In genomic region chr16:7116734-7117133, GRCh38 we compare ENCODE assay signal across 34 cellular contexts.
"Had no signal": no experiment of that assay in that cellular context is flagged by ENCODE, and none has a peak within 500 bp of the region (broad histone marks: within the 10 kb centered on the region; RNA-seq: fewer than 3 reads in every experiment).

No MANE protein-coding gene starts in this region.

- H3K9me3 Mint-ChIP-seq: activated naive CD4-positive, alpha-beta T cell treated with anti-CD3 and anti-CD28 coated beads, Interleukin-2, amount 50 U/mL, for 24 hours; activated naive CD8-positive, alpha-beta T cell treated with anti-CD3 and anti-CD28 coated beads for 36 hours; brain had no signal

- H3K36me3 Mint-ChIP-seq: activated naive CD4-positive, alpha-beta T cell treated with anti-CD3 and anti-CD28 coated beads, Interleukin-2, amount 10 ng/mL, durations not matched to agents 7 days and 5 days; activated naive CD4-positive, alpha-beta T cell treated with anti-CD3 and anti-CD28 coated beads, Interleukin-2, amount 50 U/mL, for 24 hours; activated naive CD4-positive, alpha-beta T cell treated with anti-CD3 and anti-CD28 coated beads, Interleukin-2, amount 50 U/mL, for 72 hours; activated naive CD8-positive, alpha-beta T cell; activated naive CD8-positive, alpha-beta T cell treated with anti-CD3 and anti-CD28 coated beads for 36 hours; activated naive CD8-positive, alpha-beta T cell treated with anti-CD3 and anti-CD28 coated beads, Interleukin-2, amount 10 ng/mL, durations not matched to agents 7 days and 5 days; brain had no signal

- H3K27me3 Mint-ChIP-seq: activated naive CD4-positive, alpha-beta T cell treated with anti-CD3 and anti-CD28 coated beads, Interleukin-2, amount 10 ng/mL, durations not matched to agents 7 days and 5 days; activated naive CD4-positive, alpha-beta T cell treated with anti-CD3 and anti-CD28 coated beads, Interleukin-2, amount 50 U/mL, for 24 hours; activated naive CD8-positive, alpha-beta T cell; activated naive CD8-positive, alpha-beta T cell treated with anti-CD3 and anti-CD28 coated beads for 36 hours; activated naive CD8-positive, alpha-beta T cell treated with anti-CD3 and anti-CD28 coated beads, Interleukin-2, amount 10 ng/mL, durations not matched to agents 7 days and 5 days; activated naive CD8-positive, alpha-beta T cell treated with anti-CD3 and anti-CD28 coated beads, Interleukin-2, amount 50 U/mL, for 24 hours; activated T-cell treated with anti-CD3 and anti-CD28 coated beads, Interleukin-2, amount 50 U/mL, for 24 hours; activated T-helper 17 cell treated with anti-CD3 and anti-CD28 coated beads, Interleukin-2, amount 50 U/mL, for 72 hours; central memory CD8-positive, alpha-beta T cell had no signal

- H3K27ac Mint-ChIP-seq: activated naive CD4-positive, alpha-beta T cell treated with anti-CD3 and anti-CD28 coated beads for 36 hours; activated naive CD4-positive, alpha-beta T cell treated with anti-CD3 and anti-CD28 coated beads, Interleukin-2, amount 10 ng/mL, durations not matched to agents 7 days and 5 days; activated naive CD4-positive, alpha-beta T cell treated with anti-CD3 and anti-CD28 coated beads, Interleukin-2, amount 50 U/mL, for 24 hours; activated naive CD4-positive, alpha-beta T cell treated with anti-CD3 and anti-CD28 coated beads, Interleukin-2, amount 50 U/mL, for 72 hours; activated naive CD8-positive, alpha-beta T cell; activated naive CD8-positive, alpha-beta T cell treated with anti-CD3 and anti-CD28 coated beads for 36 hours; activated naive CD8-positive, alpha-beta T cell treated with anti-CD3 and anti-CD28 coated beads, Interleukin-2, amount 10 ng/mL, durations not matched to agents 7 days and 5 days; activated naive CD8-positive, alpha-beta T cell treated with anti-CD3 and anti-CD28 coated beads, Interleukin-2, amount 50 U/mL, for 24 hours; activated T-cell treated with anti-CD3 and anti-CD28 coated beads, Interleukin-2, amount 50 U/mL, for 24 hours; activated T-cell treated with anti-CD3 and anti-CD28 coated beads, Interleukin-2, amount 50 U/mL, for 72 hours; activated T-helper 1 cell treated with anti-CD3 and anti-CD28 coated beads, Interleukin-12 subunit alpha, Interleukin-12 subunit beta, Interleukin-2, Interleukin-4 antibody, amounts not matched to agents 30 ng/mL and 10 ng/mL and 1 ng/mL, durations not matched to agents 14 hours and 24 hours and 36 hours; activated T-helper 17 cell treated with anti-CD3 and anti-CD28 coated beads, Interleukin-2, amount 50 U/mL, for 72 hours; activated T-helper 2 cell treated with anti-CD3 and anti-CD28 coated beads, Interferon-gamma antibody, Interleukin-2, Interleukin-4, amounts not matched to agents 10 μg/mL and 5 μg/mL and 100 μg/mL, durations not matched to agents 14 hours and 24 hours and 36 hours; brain had no signal

- H3K4me3 Mint-ChIP-seq: activated naive CD4-positive, alpha-beta T cell treated with anti-CD3 and anti-CD28 coated beads for 36 hours; activated naive CD4-positive, alpha-beta T cell treated with anti-CD3 and anti-CD28 coated beads, Interleukin-2, amount 10 ng/mL, durations not matched to agents 7 days and 5 days; activated naive CD4-positive, alpha-beta T cell treated with anti-CD3 and anti-CD28 coated beads, Interleukin-2, amount 50 U/mL, for 24 hours; activated naive CD8-positive, alpha-beta T cell; activated naive CD8-positive, alpha-beta T cell treated with anti-CD3 and anti-CD28 coated beads for 36 hours; activated naive CD8-positive, alpha-beta T cell treated with anti-CD3 and anti-CD28 coated beads, Interleukin-2, amount 10 ng/mL, durations not matched to agents 7 days and 5 days; activated naive CD8-positive, alpha-beta T cell treated with anti-CD3 and anti-CD28 coated beads, Interleukin-2, amount 50 U/mL, for 24 hours; activated T-cell treated with anti-CD3 and anti-CD28 coated beads, Interleukin-2, amount 50 U/mL, for 24 hours; activated T-cell treated with anti-CD3 and anti-CD28 coated beads, Interleukin-2, amount 50 U/mL, for 4 hours; activated T-cell treated with anti-CD3 and anti-CD28 coated beads, Interleukin-2, amount 50 U/mL, for 72 hours; activated T-helper 1 cell treated with anti-CD3 and anti-CD28 coated beads, Interleukin-12 subunit alpha, Interleukin-12 subunit beta, Interleukin-2, Interleukin-4 antibody, amounts not matched to agents 30 ng/mL and 10 ng/mL and 1 ng/mL, durations not matched to agents 14 hours and 24 hours and 36 hours; activated T-helper 17 cell treated with anti-CD3 and anti-CD28 coated beads, Interleukin-2, amount 50 U/mL, for 72 hours; brain; central memory CD8-positive, alpha-beta T cell had no signal

- H3K4me1 Mint-ChIP-seq: activated naive CD4-positive, alpha-beta T cell treated with anti-CD3 and anti-CD28 coated beads, Interleukin-2, amount 10 ng/mL, durations not matched to agents 7 days and 5 days; activated naive CD4-positive, alpha-beta T cell treated with anti-CD3 and anti-CD28 coated beads, Interleukin-2, amount 50 U/mL, for 24 hours; activated naive CD8-positive, alpha-beta T cell treated with anti-CD3 and anti-CD28 coated beads for 36 hours; activated naive CD8-positive, alpha-beta T cell treated with anti-CD3 and anti-CD28 coated beads, Interleukin-2, amount 10 ng/mL, durations not matched to agents 7 days and 5 days; activated naive CD8-positive, alpha-beta T cell treated with anti-CD3 and anti-CD28 coated beads, Interleukin-2, amount 50 U/mL, for 24 hours; activated T-helper 17 cell treated with anti-CD3 and anti-CD28 coated beads, Interleukin-2, amount 50 U/mL, for 72 hours; central memory CD8-positive, alpha-beta T cell had no signal

- ATAC-seq: activated naive CD4-positive, alpha-beta T cell treated with anti-CD3 and anti-CD28 coated beads, Interleukin-2, amount 50 U/mL, for 72 hours; activated naive CD8-positive, alpha-beta T cell treated with anti-CD3 and anti-CD28 coated beads, Interleukin-2, amount 50 U/mL, for 24 hours; activated T-cell treated with anti-CD3 and anti-CD28 coated beads, Interleukin-2, amount 50 U/mL, for 4 hours; activated T-cell treated with anti-CD3 and anti-CD28 coated beads, Interleukin-2, amount 50 U/mL, for 72 hours; activated T-helper 17 cell treated with anti-CD3 and anti-CD28 coated beads, Interleukin-2, amount 50 U/mL, for 72 hours; body of pancreas had no signal

- DNase-seq: activated effector memory CD4-positive, alpha-beta T cell treated with anti-CD3 and anti-CD28 coated beads, Interleukin-2, amount 50 U/mL, for 16 hours; activated effector memory CD4-positive, alpha-beta T cell treated with Interleukin-2 at 50 U/mL for 16 hours; activated gamma-delta T cell; activated gamma-delta T cell treated with Interleukin-2 at 50 U/mL for 16 hours; activated naive CD4-positive, alpha-beta T cell; activated naive CD4-positive, alpha-beta T cell treated with anti-CD3 and anti-CD28 coated beads for 36 hours; activated naive CD4-positive, alpha-beta T cell treated with anti-CD3 and anti-CD28 coated beads, Interleukin-2, amount 10 ng/mL, durations not matched to agents 7 days and 5 days; activated naive CD4-positive, alpha-beta T cell treated with anti-CD3 and anti-CD28 coated beads, Interleukin-2, amount 50 U/mL, for 16 hours; activated naive CD4-positive, alpha-beta T cell treated with Interleukin-2 at 50 U/mL for 16 hours; activated naive CD8-positive, alpha-beta T cell treated with anti-CD3 and anti-CD28 coated beads for 36 hours; activated naive CD8-positive, alpha-beta T cell treated with anti-CD3 and anti-CD28 coated beads, Interleukin-2, amount 10 ng/mL, durations not matched to agents 7 days and 5 days; activated naive CD8-positive, alpha-beta T cell treated with anti-CD3 and anti-CD28 coated beads, Interleukin-2, amount 50 U/mL, for 24 hours; activated T-cell treated with anti-CD3 and anti-CD28 coated beads, Interleukin-2, amount 50 U/mL, for 24 hours; activated T-cell treated with anti-CD3 and anti-CD28 coated beads, Interleukin-2, amount 50 U/mL, for 4 hours; activated T-cell treated with anti-CD3 and anti-CD28 coated beads, Interleukin-2, amount 50 U/mL, for 48 hours; activated T-cell treated with anti-CD3 and anti-CD28 coated beads, Interleukin-2, amount 50 U/mL, for 72 hours; adrenal gland; amniotic stem cell; amygdala; anterior cingulate cortex; aorta; body of pancreas; brain microvascular endothelial cell; caudate nucleus; central memory CD4-positive, alpha-beta T cell; cerebellar nuclear complex had no signal
